Comparison of ENCODE assay signal across 24 cellular contexts in the genomic region with DNA sequence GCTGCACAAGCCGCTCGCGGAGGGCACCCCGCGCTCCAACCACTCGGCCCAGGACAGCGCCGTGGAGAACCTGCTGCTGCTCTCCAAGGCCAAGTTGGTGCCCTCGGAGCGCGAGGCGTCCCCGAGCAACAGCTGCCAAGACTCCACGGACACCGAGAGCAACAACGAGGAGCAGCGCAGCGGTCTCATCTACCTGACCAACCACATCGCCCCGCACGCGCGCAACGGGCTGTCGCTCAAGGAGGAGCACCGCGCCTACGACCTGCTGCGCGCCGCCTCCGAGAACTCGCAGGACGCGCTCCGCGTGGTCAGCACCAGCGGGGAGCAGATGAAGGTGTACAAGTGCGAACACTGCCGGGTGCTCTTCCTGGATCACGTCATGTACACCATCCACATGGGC. TPM values are rescaled to one million over a fixed set of nuclear protein-coding genes. Genes with fewer than 3 reads are reported as not detected.
DNase-seq lines count a peak whose midpoint lies in the region; ATAC-seq and TF ChIP-seq lines count a peak whose summit lies in the region.
"Had no signal": no experiment of that assay in that cellular context is flagged by ENCODE, and none has a peak within 500 bp of the region (broad histone marks: within the 10 kb centered on the region; RNA-seq: fewer than 3 reads in every experiment).

No MANE protein-coding gene starts in this region.

- TF ChIP-seq POLR2A in vagina (IDR thresholded peaks at IDR 0.05), result no peak

- no peaks in the 10 kb centered on the region for H3K9me3 ChIP-seq in vagina
- H3K9me3 ChIP-seq: mucosa of descending colon, transverse colon had no signal

- DNase-seq in NCI-H2227 (lab: John Stamatoyannopoulos, UW; ENCODE audit: unreplicated experiment) (peak; percentile 23), NCI-H2227 treated with DMSO at 0.1 percent for 48 hours (lab: John Stamatoyannopoulos, UW) (no peak), NCI-H1092 treated with DMSO at 0.1 percent for 48 hours (lab: John Stamatoyannopoulos, UW) (peak; percentile 42), foreskin keratinocyte (no peak), vagina (ENCODE audit: extremely low spot score in 2 of 2) (no peak)
- DNase-seq: activated CD4-positive, alpha-beta memory T cell treated with anti-CD3 and anti-CD28 coated beads for 36 hours; activated gamma-delta T cell; AML-193; brain microvascular endothelial cell; CD8-positive, alpha-beta T cell; effector CD8-positive, alpha-beta T cell; GF-D8; H9; Karpas-422; mucosa of descending colon; NCI-H187; NCI-H446 treated with DMSO at 0.1 percent for 48 hours; NK-92 treated with Interleukin-12 subunit alpha and Interleukin-12 subunit beta, amount 100 ng/mL, for 24 hours; SHP77; transverse colon had no signal

- H3K27ac ChIP-seq in foreskin keratinocyte (no peak overlapping the region), vagina (no peak overlapping the region)
- H3K27ac ChIP-seq: brain microvascular endothelial cell, transverse colon had no signal

- no peaks in the 10 kb centered on the region for H3K36me3 ChIP-seq in vagina
- H3K36me3 ChIP-seq: brain microvascular endothelial cell, transverse colon had no signal

- no peak overlapping the region for H3K4me3 ChIP-seq in vagina
- H3K4me3 ChIP-seq: mucosa of descending colon, transverse colon had no signal

- no peaks in the 10 kb centered on the region for H3K9me3 Mint-ChIP-seq in stimulated activated memory B cell treated with anti-CD40 and anti-IgM and Interleukin-4, amounts not matched to agents 10 μg/mL and 1 μg/mL and 100 μg/mL, for 72 hours
- H3K9me3 Mint-ChIP-seq: activated CD4-positive, alpha-beta memory T cell treated with anti-CD3 and anti-CD28 coated beads for 36 hours; CD8-positive, alpha-beta T cell; H9 had no signal

- TF ChIP-seq CTCF in foreskin keratinocyte (conservative IDR thresholded peaks at IDR 0.05) (no peak), vagina (IDR thresholded peaks at IDR 0.05) (no peak)

- H3K27me3 Mint-ChIP-seq in stimulated activated memory B cell treated with anti-CD40 and anti-IgM and Interleukin-4, amounts not matched to agents 10 μg/mL and 1 μg/mL and 100 μg/mL, for 72 hours, result no peaks in the 10 kb centered on the region
- H3K27me3 Mint-ChIP-seq: activated CD4-positive, alpha-beta memory T cell treated with anti-CD3 and anti-CD28 coated beads for 36 hours had no signal

- H3K4me1 Mint-ChIP-seq in stimulated activated memory B cell treated with anti-CD40 and anti-IgM and Interleukin-4, amounts not matched to agents 10 μg/mL and 1 μg/mL and 100 μg/mL, for 72 hours, result peaks cover 75% of the 10 kb centered on the region
- H3K4me1 Mint-ChIP-seq: H9 had no signal

- ATAC-seq in foreskin keratinocyte (peak; percentile 53), HG02571 (IDR thresholded peaks at IDR 0.05; ENCODE audit: unreplicated experiment) (no peak), HG03342 (IDR thresholded peaks at IDR 0.05; ENCODE audit: unreplicated experiment) (no peak)
- no peak for ATAC-seq in stimulated activated memory B cell treated with anti-CD40 and anti-IgM and Interleukin-4, amounts not matched to agents 10 μg/mL and 1 μg/mL and 100 μg/mL, for 72 hours
- ATAC-seq: CD8-positive, alpha-beta T cell; mucosa of descending colon had no signal

- H3K36me3 Mint-ChIP-seq in stimulated activated memory B cell treated with anti-CD40 and anti-IgM and Interleukin-4, amounts not matched to agents 10 μg/mL and 1 μg/mL and 100 μg/mL, for 72 hours, result peaks cover 78% of the 10 kb centered on the region

- no peak overlapping the region for H3K4me3 Mint-ChIP-seq in stimulated activated memory B cell treated with anti-CD40 and anti-IgM and Interleukin-4, amounts not matched to agents 10 μg/mL and 1 μg/mL and 100 μg/mL, for 72 hours
- H3K4me3 Mint-ChIP-seq: activated CD4-positive, alpha-beta memory T cell treated with anti-CD3 and anti-CD28 coated beads for 36 hours; CD8-positive, alpha-beta T cell; H9 had no signal

- peaks cover 77% of the 10 kb centered on the region for H3K27me3 ChIP-seq in foreskin keratinocyte
- H3K27me3 ChIP-seq in vagina, result peaks cover 5% of the 10 kb centered on the region

- intact Hi-C loops in vagina (cut with DNase I), result no loop called here

- no peaks in the 10 kb centered on the region for H3K4me1 ChIP-seq in foreskin keratinocyte
- no peaks in the 10 kb centered on the region for H3K4me1 ChIP-seq in vagina

- peak overlapping the region; percentile 85 for H3K27ac Mint-ChIP-seq in stimulated activated memory B cell treated with anti-CD40 and anti-IgM and Interleukin-4, amounts not matched to agents 10 μg/mL and 1 μg/mL and 100 μg/mL, for 72 hours
- H3K27ac Mint-ChIP-seq: activated CD4-positive, alpha-beta memory T cell treated with anti-CD3 and anti-CD28 coated beads for 36 hours; progenitor cell of endocrine pancreas had no signal

RNA-seq across cellular contexts. Expression of gene FIGNL1, which starts 50.0 kb away (rescaled TPM):
- total RNA-seq in foreskin keratinocyte (29.5 and 33.5 TPM in 2 replicates), vagina (7.9 TPM)
- polyA plus RNA-seq in foreskin keratinocyte, result 7.5 and 9.1 TPM in 2 replicates

Comparison
In these comparisons a context has a peak if more than half of its experiments do, and no peak if none do; other contexts are left out.
1. DNase-seq: peak in NCI-H2227 (single experiment) and NCI-H1092 treated with DMSO at 0.1 percent for 48 hours (single experiment); none in NCI-H2227 treated with DMSO at 0.1 percent for 48 hours (single experiment), foreskin keratinocyte (0 of 2) and vagina (0 of 2).